ENCODE assay signal across 8 cellular contexts in genomic region chr17:60077672-60078519, GRCh38. TPM values are rescaled to one million over a fixed set of nuclear protein-coding genes. Genes with fewer than 3 reads are reported as not detected.
DNase-seq lines count a peak whose midpoint lies in the region; ATAC-seq and TF ChIP-seq lines count a peak whose summit lies in the region.

No MANE protein-coding gene starts in this region.

- no peaks in the 10 kb centered on the region for H3K27me3 Mint-ChIP-seq in activated CD4-positive, alpha-beta T cell treated with anti-CD3 and anti-CD28 coated beads for 36 hours
- no peaks in the 10 kb centered on the region for H3K27me3 Mint-ChIP-seq in endodermal cell (ENCODE audit: insufficient read depth)
- H3K27me3 Mint-ChIP-seq in naive B cell = no peaks in the 10 kb centered on the region

- peak overlapping the region; percentile 99 for H3K4me3 ChIP-seq in HUES6 (ENCODE audit: low read depth, low read length)
- H3K4me3 ChIP-seq in endodermal cell (ENCODE audit: low read length) = peak overlapping the region; percentile 89
- peak overlapping the region; percentile 66 to 86 (median 78) for H3K4me3 ChIP-seq in tibial nerve

- peaks cover 14% of the 10 kb centered on the region for H3K36me3 Mint-ChIP-seq in activated CD4-positive, alpha-beta T cell treated with anti-CD3 and anti-CD28 coated beads for 36 hours (ENCODE audit: low read depth)
- H3K36me3 Mint-ChIP-seq in endodermal cell (ENCODE audit: low read depth) = peaks cover 23% of the 10 kb centered on the region
- no peaks in the 10 kb centered on the region for H3K36me3 Mint-ChIP-seq in naive B cell

- H3K4me1 Mint-ChIP-seq in activated CD4-positive, alpha-beta T cell treated with anti-CD3 and anti-CD28 coated beads for 36 hours = peaks cover 19% of the 10 kb centered on the region
- H3K4me1 Mint-ChIP-seq in endodermal cell (peaks cover 19% of the 10 kb centered on the region), naive B cell (peaks cover 19 to 40% (median 39%) of the 10 kb centered on the region in 3 donors)

- peak overlapping the region; percentile 93 for H3K9ac ChIP-seq in HUES6 (ENCODE audit: low read length)
- peak overlapping the region; percentile 22 for H3K9ac ChIP-seq in endodermal cell (ENCODE audit: extremely low read depth, low read length, poor library complexity, severe bottlenecking)

- no peak for TF ChIP-seq POLR2A in tibial nerve (IDR thresholded peaks at IDR 0.05)

- ATAC-seq in GM19395 (IDR thresholded peaks at IDR 0.05; ENCODE audit: unreplicated experiment) (peak; percentile 38), naive B cell (ENCODE audit: low read depth in 2 of 2) (peak; percentile 62 to 67)
- peak; percentile 73 for ATAC-seq in activated CD4-positive, alpha-beta T cell treated with anti-CD3 and anti-CD28 coated beads for 36 hours

- WGBS in endodermal cell (ENCODE audit: insufficient coverage in 1 of 2, insufficient read length in 1 of 2), 2 experiments = 24 to 37% methylated on average over 14 to 18 of the region's 18 CpGs
- WGBS in tibial nerve, 2 donors = 16 to 18% methylated on average over 18 of the region's 18 CpGs

- TF ChIP-seq CTCF in endodermal cell (conservative IDR thresholded peaks at IDR 0.05) (no peak), tibial nerve (IDR thresholded peaks at IDR 0.05) (no peak)

- H3K36me3 ChIP-seq in HUES6 (ENCODE audit: control insufficient read depth, insufficient read depth, low read length) = peaks cover 34% of the 10 kb centered on the region
- peaks cover 34% of the 10 kb centered on the region for H3K36me3 ChIP-seq in endodermal cell (ENCODE audit: control insufficient read depth, insufficient read depth, low read length)
- peaks cover 0 to 36% (median 0%) of the 10 kb centered on the region in 3 donors for H3K36me3 ChIP-seq in tibial nerve

- H3K9me3 ChIP-seq in HUES6 (ENCODE audit: control insufficient read depth, insufficient read depth, low read depth, low read length) (no peaks in the 10 kb centered on the region), endodermal cell (ENCODE audit: control insufficient read depth, low read length) (no peaks in the 10 kb centered on the region), tibial nerve (no peaks in the 10 kb centered on the region)

- peak; percentile 16 for DNase-seq in AG20443 (ENCODE audit: low spot score)
- peak; percentile 81 for DNase-seq in activated CD4-positive, alpha-beta T cell treated with anti-CD3 and anti-CD28 coated beads for 36 hours
- no peak for DNase-seq in endodermal cell
- peak; percentile 49 for DNase-seq in naive B cell
- DNase-seq in tibial nerve (ENCODE audit: low spot score in 2 of 2) = no peak
- no peak for DNase-seq in DMS114 treated with DMSO at 0.1 percent for 48 hours (lab: John Stamatoyannopoulos, UW; ENCODE audit: unreplicated experiment)

- H3K27ac ChIP-seq in HUES6 (ENCODE audit: low read depth, low read length) (no peak overlapping the region), endodermal cell (ENCODE audit: low read depth, low read length) (peak overlapping the region; percentile 51), tibial nerve (peak overlapping the region; percentile 79 to 91 (median 86))

- H3K4me1 ChIP-seq in HUES6 (ENCODE audit: control insufficient read depth, insufficient read depth, low read length) = peaks cover 12% of the 10 kb centered on the region
- H3K4me1 ChIP-seq in endodermal cell (ENCODE audit: control insufficient read depth, insufficient read depth, low read length) = peaks cover 4% of the 10 kb centered on the region
- peaks cover 0 to 28% (median 11%) of the 10 kb centered on the region in 4 donors for H3K4me1 ChIP-seq in tibial nerve

- CTCF ChIA-PET in activated CD4-positive, alpha-beta T cell treated with anti-CD3 and anti-CD28 coated beads for 36 hours (lab: Charles Lee) = interaction anchor here (0.6 to 1.3 kb wide), 5 partner anchors 16 to 308 kb away, joined by 3 to 6 read pairs (median 3); no protein-coding TSS in a partner anchor

- POLR2A ChIA-PET in activated CD4-positive, alpha-beta T cell treated with anti-CD3 and anti-CD28 coated beads for 36 hours (lab: Charles Lee) = no interaction called here

- H3K9me3 Mint-ChIP-seq in activated CD4-positive, alpha-beta T cell treated with anti-CD3 and anti-CD28 coated beads for 36 hours (ENCODE audit: low read depth) = no peaks in the 10 kb centered on the region
- H3K9me3 Mint-ChIP-seq in endodermal cell (no peaks in the 10 kb centered on the region), naive B cell (no peaks in the 10 kb centered on the region)

- H3K27me3 ChIP-seq in HUES6 (ENCODE audit: control insufficient read depth, insufficient read depth, low read length) (no peaks in the 10 kb centered on the region), endodermal cell (ENCODE audit: control insufficient read depth, insufficient read depth, low read length, poor library complexity, severe bottlenecking) (no peaks in the 10 kb centered on the region), tibial nerve (no peaks in the 10 kb centered on the region)

- intact Hi-C loops in activated CD4-positive, alpha-beta T cell treated with anti-CD3 and anti-CD28 coated beads for 36 hours (cut with DNase I, micrococcal nuclease) = loop anchor here (1.0 to 2.0 kb wide), 8 partner anchors 57 to 971 kb away; partner anchors contain the start of genes CLTC (in 1 of the 2), DHX40 (in 1 of the 2), PPM1D (in 1 of the 2) and PTRH2 (in 1 of the 2)

- peak overlapping the region; percentile 84 for H3K4me3 Mint-ChIP-seq in activated CD4-positive, alpha-beta T cell treated with anti-CD3 and anti-CD28 coated beads for 36 hours
- H3K4me3 Mint-ChIP-seq in endodermal cell = peak overlapping the region; percentile 71
- peak overlapping the region; percentile 85 to 98 (median 94) for H3K4me3 Mint-ChIP-seq in naive B cell

- no peak for TF ChIP-seq EP300 in tibial nerve (IDR thresholded peaks at IDR 0.05)

- peak overlapping the region; percentile 95 for H3K27ac Mint-ChIP-seq in activated CD4-positive, alpha-beta T cell treated with anti-CD3 and anti-CD28 coated beads for 36 hours
- H3K27ac Mint-ChIP-seq in endodermal cell (peak overlapping the region; percentile 63), naive B cell (peak overlapping the region; percentile 87 to 96 (median 94))

RNA-seq across cellular contexts. Expression of gene HEATR6, which starts 0.8 kb away (rescaled TPM):
- total RNA-seq in activated CD4-positive, alpha-beta T cell treated with anti-CD3 and anti-CD28 coated beads for 36 hours = 10 to 100 TPM; 25.4 to 26.8 TPM
- total RNA-seq in endodermal cell (10 to 100 TPM; 25.5 to 27.6 TPM), tibial nerve (10 to 100 TPM; 16.0 to 28.9 (median 18.1) TPM)
- polyA plus RNA-seq in endodermal cell (2013, experiment 1 of 2) = 27.8 TPM
- polyA plus RNA-seq in endodermal cell (2013, experiment 2 of 2) = 23.5 TPM
- polyA plus RNA-seq in naive B cell (ENCODE audit: low read depth in 6 of 6) = 10 to 100 TPM; 10.1 to 19.1 (median 15.8) TPM

Comparison
In these comparisons a context has a peak if more than half of its experiments do, and no peak if none do; other contexts are left out.
1. DNase-seq: peak in AG20443 (single experiment), activated CD4-positive, alpha-beta T cell treated with anti-CD3 and anti-CD28 coated beads for 36 hours (single experiment) and naive B cell (single experiment); none in endodermal cell (single experiment), tibial nerve (0 of 2) and DMS114 treated with DMSO at 0.1 percent for 48 hours (single experiment).
2. Peak in every context shown above with its lines, with median percentiles within 50 percentile points of each other: ATAC-seq, H3K4me3 ChIP-seq, H3K27ac Mint-ChIP-seq and H3K4me3 Mint-ChIP-seq.